Comparison of ENCODE assay signal across 8 cellular contexts in genomic region chr9:503331-503730, GRCh38. TPM values are rescaled to one million over a fixed set of nuclear protein-coding genes. Genes with fewer than 3 reads are reported as not detected.
DNase-seq lines count a peak whose midpoint lies in the region; ATAC-seq and TF ChIP-seq lines count a peak whose summit lies in the region.

No MANE protein-coding gene starts in this region.

- H3K4me3 Mint-ChIP-seq in CD4-positive, alpha-beta memory T cell = peak overlapping the region; percentile 80 to 89 (median 85)
- H3K4me3 Mint-ChIP-seq in IgD-negative memory B cell (peak overlapping the region; percentile 85 to 95 (median 90)), nephron (peak overlapping the region; percentile 90 to 92 (median 91))

- CTCF ChIA-PET in CD4-positive, alpha-beta memory T cell (lab: Charles Lee; ENCODE audit: partially characterized antibody) = interaction anchor here (0.6 to 1.8 kb wide), 5 partner anchors 11 to 108 kb away, joined by 3 to 9 read pairs (median 3); no protein-coding TSS in a partner anchor

- intact Hi-C loops in CD4-positive, alpha-beta memory T cell (cut with micrococcal nuclease) = loop anchor here (5.0 kb wide), 1 partner anchor 34 kb away; no protein-coding TSS in a partner anchor

- no peak overlapping the region for H3K27ac ChIP-seq in CD4-positive, alpha-beta memory T cell (ENCODE audit: low read depth, low read length)

- no peaks in the 10 kb centered on the region for H3K9me3 ChIP-seq in CD4-positive, alpha-beta memory T cell (ENCODE audit: control insufficient read depth in 1 of 2, low read length in 2 of 2)

- no peak for ATAC-seq in GM18502 (IDR thresholded peaks at IDR 0.05; ENCODE audit: poor library complexity, unreplicated experiment)
- ATAC-seq in HG02588 (IDR thresholded peaks at IDR 0.05; ENCODE audit: unreplicated experiment) = no peak
- ATAC-seq in HG02623 (IDR thresholded peaks at IDR 0.05; ENCODE audit: unreplicated experiment) = no peak

- peaks cover 7% of the 10 kb centered on the region for H3K4me1 ChIP-seq in CD4-positive, alpha-beta memory T cell (ENCODE audit: insufficient read depth, low read length)

- no peaks in the 10 kb centered on the region for H3K27me3 ChIP-seq in CD4-positive, alpha-beta memory T cell (ENCODE audit: insufficient read depth, low read length)

- POLR2A ChIA-PET in CD4-positive, alpha-beta memory T cell (lab: Charles Lee; ENCODE audit: partially characterized antibody) = interaction anchor here (0.7 to 1.9 kb wide), 4 partner anchors 10 to 34 kb away, joined by 4 to 10 read pairs (median 8); no protein-coding TSS in a partner anchor

- H3K36me3 ChIP-seq in CD4-positive, alpha-beta memory T cell (ENCODE audit: insufficient read depth, low read length) = no peaks in the 10 kb centered on the region

- peak in 1 of 5 donors; percentile 1 for DNase-seq in CD4-positive, alpha-beta memory T cell
- peak; percentile 2 for DNase-seq in cerebellar cortex (ENCODE audit: low spot score)
- no peak for DNase-seq in central memory CD4-positive, alpha-beta T cell

- no peak for TF ChIP-seq CTCF in nephron (IDR thresholded peaks at IDR 0.05; ENCODE audit: unreplicated experiment in 3 of 3)

- peak overlapping the region; percentile 47 to 86 for H3K4me3 ChIP-seq in CD4-positive, alpha-beta memory T cell (ENCODE audit: low read length in 2 of 2)

- peaks cover 0 to 2% of the 10 kb centered on the region in 2 donors for H3K36me3 Mint-ChIP-seq in CD4-positive, alpha-beta memory T cell
- H3K36me3 Mint-ChIP-seq in IgD-negative memory B cell = no peaks in the 10 kb centered on the region
- peaks cover 4% of the 10 kb centered on the region for H3K36me3 Mint-ChIP-seq in nephron (ENCODE audit: low read depth)

- H3K27me3 Mint-ChIP-seq in CD4-positive, alpha-beta memory T cell = peaks cover 3 to 5% of the 10 kb centered on the region in 2 donors
- H3K27me3 Mint-ChIP-seq in IgD-negative memory B cell (peaks cover 5% of the 10 kb centered on the region), nephron (ENCODE audit: low read depth) (peaks cover 38% of the 10 kb centered on the region)

- peaks cover 7 to 30% (median 16%) of the 10 kb centered on the region in 4 donors for H3K4me1 Mint-ChIP-seq in CD4-positive, alpha-beta memory T cell
- peaks cover 4 to 6% (median 4%) of the 10 kb centered on the region in 3 donors for H3K4me1 Mint-ChIP-seq in IgD-negative memory B cell
- H3K4me1 Mint-ChIP-seq in nephron = peaks cover 19% of the 10 kb centered on the region

- H3K9me3 Mint-ChIP-seq in CD4-positive, alpha-beta memory T cell = no peaks in the 10 kb centered on the region
- H3K9me3 Mint-ChIP-seq in IgD-negative memory B cell (peaks cover 0 to 1% (median 0%) of the 10 kb centered on the region in 3 donors), nephron (peaks cover 3% of the 10 kb centered on the region)

- peak overlapping the region in 6 of 7 donors; percentile 62 to 84 (median 83) for H3K27ac Mint-ChIP-seq in CD4-positive, alpha-beta memory T cell
- peak overlapping the region in 2 of 3 donors; percentile 83 to 88 for H3K27ac Mint-ChIP-seq in IgD-negative memory B cell
- H3K27ac Mint-ChIP-seq in nephron = peak overlapping the region; percentile 72 to 90 (median 86)

RNA-seq across cellular contexts. Expression of gene KANK1, which starts 1.2 kb away (rescaled TPM):
- 10 to 100 TPM; 25.9 TPM for total RNA-seq in CD4-positive, alpha-beta memory T cell
- polyA plus RNA-seq in CD4-positive, alpha-beta memory T cell = 10 to 100 TPM in 1 of 2 donors, 1 to 10 TPM in 1; 9.1 to 17.3 TPM
- polyA plus RNA-seq in IgD-negative memory B cell = 4.2 TPM
